ENCODE assay signal across 16 cellular contexts in the genomic region with DNA sequence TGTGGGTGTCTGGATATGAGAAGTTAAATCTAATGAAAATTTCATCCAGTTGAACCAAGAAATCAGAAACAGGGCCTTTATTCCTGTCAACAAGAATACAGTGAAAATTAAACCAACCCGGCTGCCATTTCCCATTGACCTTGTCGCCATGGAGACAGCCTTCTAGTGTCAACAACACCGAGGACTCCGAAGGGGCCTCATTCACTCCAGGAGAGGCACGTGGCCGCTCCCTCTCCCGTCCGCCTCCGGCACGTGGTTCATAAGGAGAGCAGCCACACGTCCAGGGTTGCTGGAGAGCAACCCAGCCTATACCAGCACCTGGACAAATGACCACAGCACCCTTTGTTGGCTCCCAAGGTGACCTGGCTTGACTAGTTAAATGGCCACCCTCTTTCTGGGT.
DNase-seq lines count a peak whose midpoint lies in the region; ATAC-seq lines count a peak whose summit lies in the region.
"Had no signal": no experiment of that assay in that cellular context is flagged by ENCODE, and none has a peak within 500 bp of the region (broad histone marks: within the 10 kb centered on the region; RNA-seq: fewer than 3 reads in every experiment).

No MANE protein-coding gene starts in this region.

- DNase-seq in ELF-1 (ENCODE audit: low read depth, low spot score) (peak; percentile 28), NCI-H2196 (lab: John Stamatoyannopoulos, UW; ENCODE audit: unreplicated experiment) (peak; percentile 93), iPS-NIHi7 (ENCODE audit: extremely low spot score) (peak; percentile 43), cerebellar cortex (ENCODE audit: low spot score) (no peak), AG08396 (ENCODE audit: low spot score) (no peak)
- DNase-seq: activated CD4-positive, alpha-beta T cell treated with anti-CD3 and anti-CD28 coated beads, Interleukin-2, amount 50 U/mL, for 4 hours; activated T-cell treated with anti-CD3 and anti-CD28 coated beads, Interleukin-2, amount 50 U/mL, for 4 hours; colonic mucosa; NCI-H1694; stimulated activated naive CD4-positive, alpha-beta T cell had no signal

- H3K4me3 ChIP-seq in BLaER1 treated with 17β-estradiol and CSF1 and Interleukin-3, amounts not matched to agents 10 nM and 100 nM, result no peak overlapping the region
- H3K4me3 ChIP-seq: colonic mucosa, smooth muscle cell had no signal

- H4K20me1 ChIP-seq in BLaER1 treated with 17β-estradiol and CSF1 and Interleukin-3, amounts not matched to agents 10 nM and 100 nM, result no peaks in the 10 kb centered on the region

- no peaks in the 10 kb centered on the region for H3K36me3 ChIP-seq in BLaER1 treated with 17β-estradiol and CSF1 and Interleukin-3, amounts not matched to agents 10 nM and 100 nM
- H3K36me3 ChIP-seq: colonic mucosa had no signal

- ATAC-seq in HG02938 (IDR thresholded peaks at IDR 0.05; ENCODE audit: unreplicated experiment), result no peak
- ATAC-seq in HG03025 (IDR thresholded peaks at IDR 0.05; ENCODE audit: low FRiP score, unreplicated experiment), result no peak
- ATAC-seq: activated T-cell treated with anti-CD3 and anti-CD28 coated beads, Interleukin-2, amount 50 U/mL, for 4 hours; HCT116 had no signal

- H3K9me3 ChIP-seq in BLaER1 treated with 17β-estradiol and CSF1 and Interleukin-3, amounts not matched to agents 10 nM and 100 nM (replicated peaks in 1 of 11), result no peaks in the 10 kb centered on the region
- H3K9me3 ChIP-seq: colonic mucosa had no signal

- peaks cover 14 to 69% (median 54%) of the 10 kb centered on the region in 10 experiments for H3K4me1 ChIP-seq in BLaER1 treated with 17β-estradiol and CSF1 and Interleukin-3, amounts not matched to agents 10 nM and 100 nM
- H3K4me1 ChIP-seq: colonic mucosa had no signal

- H3K9ac ChIP-seq in BLaER1 treated with 17β-estradiol and CSF1 and Interleukin-3, amounts not matched to agents 10 nM and 100 nM, result no peak overlapping the region; a peak in 1 of 22 replicates

- H3K27me3 ChIP-seq in BLaER1 treated with 17β-estradiol and CSF1 and Interleukin-3, amounts not matched to agents 10 nM and 100 nM, result no peaks in the 10 kb centered on the region
- H3K27me3 ChIP-seq: colonic mucosa had no signal

- peak overlapping the region in 1 of 11 experiments; percentile 73; a peak in 1 of 22 replicates for H3K4me2 ChIP-seq in BLaER1 treated with 17β-estradiol and CSF1 and Interleukin-3, amounts not matched to agents 10 nM and 100 nM
- H3K4me2 ChIP-seq: smooth muscle cell had no signal

- peak overlapping the region in 7 of 11 experiments; percentile 39 to 90 (median 87); a peak in 10 of 22 replicates for H3K27ac ChIP-seq in BLaER1 treated with 17β-estradiol and CSF1 and Interleukin-3, amounts not matched to agents 10 nM and 100 nM
- H3K27ac ChIP-seq: colonic mucosa, epithelial cell of prostate had no signal

Comparison
In these comparisons a context has a peak if more than half of its experiments do, and no peak if none do; other contexts are left out.
1. DNase-seq: peak in ELF-1 (single experiment), NCI-H2196 (single experiment) and iPS-NIHi7 (single experiment); none in cerebellar cortex (single experiment) and AG08396 (single experiment).